ENCODE assay signal across 23 cellular contexts in the genomic region with DNA sequence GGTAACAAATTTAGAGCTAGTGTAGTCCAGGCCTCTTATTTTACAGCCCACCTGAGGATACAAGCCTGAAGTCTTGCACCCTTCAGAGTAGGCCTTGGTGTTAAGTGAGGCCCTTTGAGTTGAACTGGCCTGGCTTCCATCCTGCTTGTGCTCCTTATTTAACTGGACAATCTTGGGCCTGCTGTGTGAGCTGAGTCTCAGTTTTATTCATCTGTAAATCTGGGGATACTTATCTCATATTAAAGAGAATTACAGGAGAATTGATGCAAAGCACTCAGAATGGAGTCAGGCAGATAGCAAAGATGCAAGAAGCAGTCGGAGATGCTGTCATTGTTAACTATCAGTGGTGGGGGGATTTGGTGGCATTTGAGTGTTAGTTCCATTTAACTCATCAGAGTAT. TPM values are rescaled to one million over a fixed set of nuclear protein-coding genes. Genes with fewer than 3 reads are reported as not detected.
A peak's percentile ranks its signal among the peaks of the same experiment; 100 is the strongest.
DNase-seq lines count a peak whose midpoint lies in the region; ATAC-seq and TF ChIP-seq lines count a peak whose summit lies in the region.
"Had no signal": no experiment of that assay in that cellular context is flagged by ENCODE, and none has a peak within 500 bp of the region (broad histone marks: within the 10 kb centered on the region; RNA-seq: fewer than 3 reads in every experiment).

No MANE protein-coding gene starts in this region.

- no peak overlapping the region for H3K4me3 ChIP-seq in stomach smooth muscle (ENCODE audit: low read length in 2 of 2)
- H3K4me3 ChIP-seq: GM23248, HAP-1 had no signal

- peak overlapping the region; percentile 7 for H3K27ac ChIP-seq in stomach smooth muscle (ENCODE audit: low read length)
- H3K27ac ChIP-seq: GM23248 had no signal

- no peak for TF ChIP-seq CTCF in progenitor cell of endocrine pancreas (IDR thresholded peaks at IDR 0.05; ENCODE audit: unreplicated experiment)

- DNase-seq in activated naive CD8-positive, alpha-beta T cell treated with anti-CD3 and anti-CD28 coated beads for 36 hours: no peak
- no peak for DNase-seq in memory B cell (ENCODE audit: low spot score in 2 of 2)
- DNase-seq in NK-92 treated with Interleukin-12 subunit alpha and Interleukin-12 subunit beta, amount 100 ng/mL, for 24 hours (lab: John Stamatoyannopoulos, UW): no peak
- no peak for DNase-seq in progenitor cell of endocrine pancreas (ENCODE audit: low spot score, unreplicated experiment)
- DNase-seq: CD4-positive, alpha-beta T cell; DMS153; GDM1; GM23248; KG1; NCI-H1417; NCI-H187; NCI-H2107; NCI-H2227 treated with DMSO at 0.1 percent for 48 hours; NCI-H510A treated with DMSO at 0.1 percent for 48 hours; NCI-H774; SHP77 had no signal

- H3K27ac Mint-ChIP-seq in activated naive CD8-positive, alpha-beta T cell: peak overlapping the region; percentile 75
- H3K27ac Mint-ChIP-seq in activated naive CD8-positive, alpha-beta T cell treated with anti-CD3 and anti-CD28 coated beads for 36 hours: no peak overlapping the region
- peak overlapping the region; percentile 17 for H3K27ac Mint-ChIP-seq in memory B cell
- no peak overlapping the region for H3K27ac Mint-ChIP-seq in progenitor cell of endocrine pancreas
- H3K27ac Mint-ChIP-seq: B cell; CD4-positive, alpha-beta T cell had no signal

- H3K9ac ChIP-seq in stomach smooth muscle (ENCODE audit: low read length in 2 of 2): peak overlapping the region in 1 of 2 donors; percentile 3
- H3K9ac ChIP-seq: GM23248 had no signal

- peak; percentile 64 for ATAC-seq in SK-N-SH treated with all-trans-retinoic acid at 6 μM for 48 hours
- no peak for ATAC-seq in memory B cell (ENCODE audit: low read depth)
- ATAC-seq in HG02759 (IDR thresholded peaks at IDR 0.05; ENCODE audit: unreplicated experiment): no peak
- ATAC-seq: HepG2 had no signal

- no peaks in the 10 kb centered on the region for H3K9me3 Mint-ChIP-seq in activated naive CD8-positive, alpha-beta T cell (ENCODE audit: low read depth)
- H3K9me3 Mint-ChIP-seq in activated naive CD8-positive, alpha-beta T cell treated with anti-CD3 and anti-CD28 coated beads for 36 hours: no peaks in the 10 kb centered on the region
- H3K9me3 Mint-ChIP-seq in memory B cell (no peaks in the 10 kb centered on the region), progenitor cell of endocrine pancreas (ENCODE audit: low read depth) (no peaks in the 10 kb centered on the region)
- H3K9me3 Mint-ChIP-seq: CD4-positive, alpha-beta T cell had no signal

- H3K27me3 ChIP-seq in stomach smooth muscle (ENCODE audit: control insufficient read depth in 1 of 2, insufficient read depth in 2 of 2, low read length in 2 of 2): no peaks in the 10 kb centered on the region

- peaks cover 82% of the 10 kb centered on the region for H3K4me1 Mint-ChIP-seq in activated naive CD8-positive, alpha-beta T cell (ENCODE audit: low read depth)
- peaks cover 55% of the 10 kb centered on the region for H3K4me1 Mint-ChIP-seq in activated naive CD8-positive, alpha-beta T cell treated with anti-CD3 and anti-CD28 coated beads for 36 hours
- H3K4me1 Mint-ChIP-seq in memory B cell: peaks cover 38% of the 10 kb centered on the region
- H3K4me1 Mint-ChIP-seq in progenitor cell of endocrine pancreas (ENCODE audit: low read depth): peaks cover 2% of the 10 kb centered on the region

- peaks cover 21% of the 10 kb centered on the region for H3K4me1 ChIP-seq in stomach smooth muscle (ENCODE audit: control insufficient read depth, insufficient read depth, low read length)
- H3K4me1 ChIP-seq: HAP-1 had no signal

- H3K36me3 ChIP-seq in stomach smooth muscle (ENCODE audit: control insufficient read depth in 2 of 2, insufficient read depth in 2 of 2, low read length in 2 of 2): no peaks in the 10 kb centered on the region
- H3K36me3 ChIP-seq: HAP-1 had no signal

- H3K27me3 Mint-ChIP-seq in activated naive CD8-positive, alpha-beta T cell: no peaks in the 10 kb centered on the region
- no peaks in the 10 kb centered on the region for H3K27me3 Mint-ChIP-seq in activated naive CD8-positive, alpha-beta T cell treated with anti-CD3 and anti-CD28 coated beads for 36 hours
- no peaks in the 10 kb centered on the region for H3K27me3 Mint-ChIP-seq in memory B cell
- no peaks in the 10 kb centered on the region for H3K27me3 Mint-ChIP-seq in progenitor cell of endocrine pancreas
- H3K27me3 Mint-ChIP-seq: B cell; CD4-positive, alpha-beta T cell had no signal

- no peak overlapping the region for H3K4me3 Mint-ChIP-seq in activated naive CD8-positive, alpha-beta T cell
- no peak overlapping the region for H3K4me3 Mint-ChIP-seq in activated naive CD8-positive, alpha-beta T cell treated with anti-CD3 and anti-CD28 coated beads for 36 hours
- H3K4me3 Mint-ChIP-seq in memory B cell: no peak overlapping the region
- H3K4me3 Mint-ChIP-seq in progenitor cell of endocrine pancreas (ENCODE audit: low read depth): no peak overlapping the region
- H3K4me3 Mint-ChIP-seq: B cell; CD4-positive, alpha-beta T cell had no signal

- H3K36me3 Mint-ChIP-seq in activated naive CD8-positive, alpha-beta T cell: peaks cover 6% of the 10 kb centered on the region
- H3K36me3 Mint-ChIP-seq in activated naive CD8-positive, alpha-beta T cell treated with anti-CD3 and anti-CD28 coated beads for 36 hours: peaks cover 8% of the 10 kb centered on the region
- H3K36me3 Mint-ChIP-seq in memory B cell (peaks cover 9% of the 10 kb centered on the region), progenitor cell of endocrine pancreas (ENCODE audit: insufficient read depth) (no peaks in the 10 kb centered on the region)

- H3K9me3 ChIP-seq in stomach smooth muscle (ENCODE audit: control insufficient read depth in 2 of 2, low read length in 2 of 2): no peaks in the 10 kb centered on the region
- H3K9me3 ChIP-seq: HAP-1 had no signal

TF ChIP-seq in SK-N-SH treated with all-trans-retinoic acid at 6 μM for 48 hours, 23 proteins besides CTCF, POLR2A, EP300 and RAD21:
- TF ChIP-seq ISL1 (CRISPR knock-in tag; IDR thresholded peaks at IDR 0.05): peak; percentile 78
- TF ChIP-seq SNAI2 (CRISPR knock-in tag; IDR thresholded peaks at IDR 0.05): 0 out of 2 replicates have a peak, but pooled peaks have one; percentile 46
- peak; percentile 78; the same call in 1 of the 2 replicates for TF ChIP-seq TCF4 (CRISPR knock-in tag; IDR thresholded peaks at IDR 0.05; ENCODE audit: borderline replicate concordance)
- no peak for TF ChIP-seq POU6F1 (CRISPR knock-in tag; IDR thresholded peaks at IDR 0.05; ENCODE audit: borderline replicate concordance, low read depth)
- no peak for TF ChIP-seq TOX (CRISPR knock-in tag; IDR thresholded peaks at IDR 0.05; ENCODE audit: borderline replicate concordance)
- TF ChIP-seq ZFP3 (CRISPR knock-in tag; IDR thresholded peaks at IDR 0.05): no peak
TF ChIP-seq in SK-N-SH treated with all-trans-retinoic acid at 6 μM for 48 hours: peak in this region for 3.

RNA-seq across cellular contexts. Expression of gene MFSD6, which starts 36.8 kb away (rescaled TPM):
- 10 to 100 TPM; 45.6 to 51.1 TPM for total RNA-seq in activated naive CD8-positive, alpha-beta T cell treated with anti-CD3 and anti-CD28 coated beads for 36 hours
- 15.1 and 15.4 TPM in 2 replicates for total RNA-seq in progenitor cell of endocrine pancreas

Comparison
In these comparisons a context has a peak if more than half of its experiments do, and no peak if none do; other contexts are left out.
1. H3K27ac Mint-ChIP-seq: peak in activated naive CD8-positive, alpha-beta T cell (single experiment) and memory B cell (single experiment); none in activated naive CD8-positive, alpha-beta T cell treated with anti-CD3 and anti-CD28 coated beads for 36 hours (single experiment) and progenitor cell of endocrine pancreas (single experiment).